8 cellular contexts compared by ENCODE assay signal in the genomic region with DNA sequence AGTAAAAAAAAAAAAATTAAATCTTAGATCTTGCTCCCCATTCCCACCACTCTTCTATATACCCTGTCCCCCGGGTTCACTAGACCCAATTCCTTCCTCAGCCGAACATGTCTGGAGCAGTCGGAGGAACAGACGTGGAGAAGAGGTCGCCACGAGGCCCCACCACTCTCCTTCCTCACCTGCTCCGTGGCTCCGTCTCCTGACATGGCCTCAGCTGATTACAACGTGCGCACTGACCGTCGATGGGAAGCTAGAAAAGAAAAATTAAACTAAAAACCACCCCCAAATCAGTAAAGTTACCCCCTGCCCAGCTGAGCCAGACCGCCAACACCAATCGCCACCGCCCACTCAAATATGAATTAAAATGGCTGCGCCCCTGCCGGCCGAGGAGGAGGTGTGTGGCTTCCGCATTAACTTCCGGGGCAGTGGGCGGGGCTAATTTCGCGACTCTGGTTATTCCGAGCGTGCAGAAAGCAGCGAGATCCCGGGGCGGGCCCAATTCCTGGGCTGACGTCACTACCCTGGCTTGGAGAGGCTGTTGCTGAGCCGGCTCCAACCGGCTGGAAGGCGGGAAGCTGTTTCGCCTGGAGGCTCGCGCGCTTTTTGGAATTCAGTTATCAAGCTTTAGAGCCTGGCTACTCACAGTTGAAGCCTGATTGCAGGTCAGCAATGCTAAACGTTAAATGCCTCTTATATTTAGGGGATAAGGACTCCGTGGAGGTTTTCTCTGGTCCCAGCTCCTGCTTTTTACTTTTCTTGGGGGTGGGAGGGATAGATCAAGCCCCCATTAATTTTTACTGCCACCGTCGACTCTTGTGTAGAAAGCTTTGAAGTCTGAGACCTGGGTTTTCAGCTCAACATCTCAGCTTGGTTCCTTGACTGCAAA. TPM values are rescaled to one million over a fixed set of nuclear protein-coding genes. Genes with fewer than 3 reads are reported as not detected.
DNase-seq lines count a peak whose midpoint lies in the region; ATAC-seq and TF ChIP-seq lines count a peak whose summit lies in the region.

Gene CSTF3, minus strand, starts transcription at position 361 of the 886 bp plus-strand sequence. Its CDS starts 155 bp downstream, at position 206.

- intact Hi-C loops in esophagus muscularis mucosa (cut with DNase I) = loop anchor here (10.0 kb wide), 1 partner anchor 613 kb away; the partner anchor contains the start of gene FBXO3

- H3K79me2 ChIP-seq in DOHH2 (ENCODE audit: control insufficient read depth, low read length) = peaks cover 81% of the 10 kb centered on the region
- H3K79me2 ChIP-seq in Karpas-422 (ENCODE audit: low read length) = peaks cover 65% of the 10 kb centered on the region

- TF ChIP-seq CTCF in DOHH2 (IDR thresholded peaks at IDR 0.05; ENCODE audit: low read depth, low read length, poor library complexity, severe bottlenecking) = peak; percentile 23
- peak; percentile 39 to 61 (median 54) for TF ChIP-seq CTCF in esophagus muscularis mucosa (IDR thresholded peaks at IDR 0.05)

- peaks cover 5% of the 10 kb centered on the region; the same call in 1 of the 2 replicates for H3F3A ChIP-seq in DOHH2 (ENCODE audit: control insufficient read depth, insufficient read depth)

- no peaks in the 10 kb centered on the region for H3K9me2 ChIP-seq in DOHH2 (replicated peaks; ENCODE audit: control insufficient read depth, low read length)
- H3K9me2 ChIP-seq in Karpas-422 (replicated peaks; ENCODE audit: insufficient read depth, low read length) = no peaks in the 10 kb centered on the region

- DNase-seq in Karpas-422 (peak; percentile 98), RKO (ENCODE audit: low spot score) (peak; percentile 99), activated T-helper 1 cell treated with Interleukin-2 at 50 U/mL for 16 hours (ENCODE audit: low read depth) (peak; percentile 87), esophagus muscularis mucosa (ENCODE audit: extremely low spot score) (peak; percentile 100)
- DNase-seq in stimulated activated CD8-positive, alpha-beta memory T cell treated with anti-CD3 and anti-CD28 coated beads, Interleukin-7, amount 100 ng/mL, for 4 hours (ENCODE audit: low read depth in 2 of 2) = peak; percentile 92 to 93

- H3K4me1 ChIP-seq in DOHH2 (ENCODE audit: control insufficient read depth, low read length) (peaks cover 42% of the 10 kb centered on the region), Karpas-422 (ENCODE audit: low read length) (peaks cover 30% of the 10 kb centered on the region), esophagus muscularis mucosa (peaks cover 17 to 41% (median 38%) of the 10 kb centered on the region in 4 donors), muscle layer of duodenum (ENCODE audit: control insufficient read depth in 1 of 2, insufficient read depth in 2 of 2, low read length in 2 of 2) (peaks cover 7 to 25% of the 10 kb centered on the region in 2 donors)

- peak within 1 kb of the TSS; percentile 88 for H2AFZ ChIP-seq in Karpas-422 (ENCODE audit: low read length)

- H3K9ac ChIP-seq in Karpas-422 (ENCODE audit: low read length) = peak within 1 kb of the TSS; percentile 79

- H3K27me3 ChIP-seq in DOHH2 (ENCODE audit: control insufficient read depth, low read length) = no peaks in the 10 kb centered on the region
- H3K27me3 ChIP-seq in Karpas-422 (ENCODE audit: low read length) = no peaks in the 10 kb centered on the region
- no peaks in the 10 kb centered on the region for H3K27me3 ChIP-seq in esophagus muscularis mucosa
- H3K27me3 ChIP-seq in muscle layer of duodenum (ENCODE audit: low read depth, low read length) = no peaks in the 10 kb centered on the region

- H3K36me3 ChIP-seq in DOHH2 (ENCODE audit: control insufficient read depth, low read length) = peaks cover 45% of the 10 kb centered on the region
- H3K36me3 ChIP-seq in Karpas-422 (ENCODE audit: insufficient read depth, low read length) = peaks cover 16% of the 10 kb centered on the region
- H3K36me3 ChIP-seq in esophagus muscularis mucosa = no peaks in the 10 kb centered on the region
- no peaks in the 10 kb centered on the region for H3K36me3 ChIP-seq in muscle layer of duodenum (ENCODE audit: control insufficient read depth in 1 of 2, insufficient read depth in 2 of 2, low read length in 2 of 2)

- no peak for TF ChIP-seq POLR2A in esophagus muscularis mucosa (IDR thresholded peaks at IDR 0.05; ENCODE audit: low read depth)

- ATAC-seq in GM21825 (IDR thresholded peaks at IDR 0.05; ENCODE audit: unreplicated experiment) = peak; percentile 92

- TF ChIP-seq EP300 in esophagus muscularis mucosa (IDR thresholded peaks at IDR 0.05) = no peak

- H3K4me3 ChIP-seq in DOHH2 (ENCODE audit: low read length) = peak within 1 kb of the TSS; percentile 94
- peak within 1 kb of the TSS; percentile 78 for H3K4me3 ChIP-seq in Karpas-422 (ENCODE audit: low read length)
- peak within 1 kb of the TSS; percentile 63 to 75 (median 70) for H3K4me3 ChIP-seq in esophagus muscularis mucosa
- peak within 1 kb of the TSS; percentile 96 for H3K4me3 ChIP-seq in muscle layer of duodenum (ENCODE audit: low read depth in 1 of 2, low read length in 2 of 2)

- 7% methylated on average over 21 of the region's 40 CpGs for WGBS in esophagus muscularis mucosa

- H3K27ac ChIP-seq in DOHH2 (ENCODE audit: low read depth, low read length) (peak within 1 kb of the TSS; percentile 67), Karpas-422 (ENCODE audit: low read length) (peak within 1 kb of the TSS; percentile 67), esophagus muscularis mucosa (replicated peaks in 1 of 4) (peak within 1 kb of the TSS; percentile 74 to 82 (median 80)), muscle layer of duodenum (ENCODE audit: low read length) (peak within 1 kb of the TSS; percentile 94)

- H3K4me2 ChIP-seq in DOHH2 (ENCODE audit: low read length) (peak within 1 kb of the TSS; percentile 81), Karpas-422 (ENCODE audit: low read depth, low read length, poor library complexity, severe bottlenecking) (peak within 1 kb of the TSS; percentile 84)

- H4K20me1 ChIP-seq in DOHH2 (ENCODE audit: control insufficient read depth, insufficient read depth, low read depth, low read length) = no peaks in the 10 kb centered on the region
- peaks cover 5% of the 10 kb centered on the region; the same call in 1 of the 2 replicates for H4K20me1 ChIP-seq in Karpas-422 (ENCODE audit: insufficient read depth, low read depth, low read length)

- H3K9me3 ChIP-seq in DOHH2 (ENCODE audit: control insufficient read depth, insufficient read depth, low read length) (no peaks in the 10 kb centered on the region), Karpas-422 (ENCODE audit: low read length) (no peaks in the 10 kb centered on the region), esophagus muscularis mucosa (no peaks in the 10 kb centered on the region), muscle layer of duodenum (ENCODE audit: control insufficient read depth in 1 of 2, low read length in 2 of 2) (no peaks in the 10 kb centered on the region)

RNA-seq across cellular contexts. Expression of gene CSTF3, which starts in this region (rescaled TPM):
- 45.5 and 55.6 TPM in 2 replicates for total RNA-seq in Karpas-422 (2014; rRNA removed; shearing (Covaris generic); ENCODE audit: low replicate concordance)
- 10 to 100 TPM in 1 of 4 donors, 1 to 10 TPM in 3; 7.1 to 12.5 (median 9.5) TPM for total RNA-seq in esophagus muscularis mucosa

Comparison
In these comparisons a context has a peak if more than half of its experiments do, and no peak if none do; other contexts are left out.
1. Peak in every context shown above with its lines: DNase-seq, ATAC-seq, H3K4me3 ChIP-seq and H3K27ac ChIP-seq.